In the genomic region with DNA sequence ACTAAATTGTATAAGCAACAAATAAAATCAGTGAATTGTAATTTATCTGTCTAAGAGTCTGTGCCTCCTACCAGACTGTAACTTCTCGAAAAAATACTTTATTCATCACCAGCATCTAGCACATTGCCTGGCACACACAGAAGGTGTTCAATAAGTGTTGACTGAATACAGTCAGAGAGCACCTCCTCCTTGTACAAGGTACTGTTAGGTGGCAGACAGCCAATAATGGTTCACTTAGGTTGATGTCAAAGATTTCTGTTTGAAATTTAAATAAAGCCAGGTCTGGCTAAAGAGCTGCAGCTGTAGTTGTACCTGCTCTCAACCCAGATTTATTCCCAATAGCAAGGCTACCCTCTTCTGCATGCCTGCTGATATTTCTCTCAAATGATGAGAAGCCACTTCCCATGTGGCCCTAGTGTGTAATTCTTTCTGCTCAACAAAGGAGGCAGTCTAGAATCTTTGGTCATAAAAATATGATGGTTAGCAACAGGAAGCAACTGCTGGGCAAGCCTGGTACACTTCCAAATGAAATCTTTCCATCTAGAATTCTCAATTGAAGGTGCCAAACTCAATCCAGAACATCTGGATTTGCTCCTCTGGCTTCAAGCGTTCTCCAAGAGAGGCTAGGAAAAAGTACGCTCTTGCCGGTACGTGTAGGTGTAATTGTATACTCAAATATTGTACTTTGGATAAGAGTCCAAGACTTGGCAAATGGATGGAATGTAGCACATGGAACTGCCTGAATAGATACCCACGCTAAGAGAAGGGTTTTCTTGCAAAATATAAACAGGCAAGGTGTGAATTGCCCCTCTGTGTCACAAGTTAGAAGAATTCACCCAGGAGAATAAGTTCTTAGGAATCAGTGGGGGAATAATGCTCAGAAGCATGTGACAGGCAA, we compare ENCODE assay signal across 16 cellular contexts.
DNase-seq lines count a peak whose midpoint lies in the region; ATAC-seq and TF ChIP-seq lines count a peak whose summit lies in the region.
"Had no signal": no experiment of that assay in that cellular context is flagged by ENCODE, and none has a peak within 500 bp of the region (broad histone marks: within the 10 kb centered on the region; RNA-seq: fewer than 3 reads in every experiment).

No MANE protein-coding gene starts in this region.

- H3K9me3 ChIP-seq in GM23248 (ENCODE audit: low read depth) (no peaks in the 10 kb centered on the region), gastrocnemius medialis (no peaks in the 10 kb centered on the region)
- H3K9me3 ChIP-seq: ascending aorta, colonic mucosa had no signal

- H3K4me2 ChIP-seq in GM23248 (ENCODE audit: unreplicated experiment), result peak overlapping the region; percentile 29
- H3K4me2 ChIP-seq: BLaER1, PC-9 had no signal

- no peak overlapping the region for H3K4me3 ChIP-seq in GM23248
- no peak overlapping the region for H3K4me3 ChIP-seq in NB4 (ENCODE audit: low read depth, low read length)
- no peak overlapping the region for H3K4me3 ChIP-seq in fibroblast of mammary gland (ENCODE audit: control insufficient read depth, low read depth, low read length)
- H3K4me3 ChIP-seq in gastrocnemius medialis, result no peak overlapping the region
- H3K4me3 ChIP-seq: BLaER1, colonic mucosa, PC-9 had no signal

- H3K27me3 ChIP-seq in GM23248 (replicated peaks; ENCODE audit: insufficient read depth) (no peaks in the 10 kb centered on the region), gastrocnemius medialis (no peaks in the 10 kb centered on the region)
- H3K27me3 ChIP-seq: ascending aorta, BLaER1, colonic mucosa had no signal

- H3K36me3 ChIP-seq in GM23248 (ENCODE audit: low read depth) (no peaks in the 10 kb centered on the region), gastrocnemius medialis (no peaks in the 10 kb centered on the region)
- H3K36me3 ChIP-seq: ascending aorta, colonic mucosa had no signal

- H4K20me1 ChIP-seq in GM23248 (ENCODE audit: insufficient read depth), result no peaks in the 10 kb centered on the region; the same call in 1 of the 2 replicates

- in situ Hi-C loops in GM23248 (cut with MboI) (no loop called here), gastrocnemius medialis (cut with MboI; ENCODE audit: low sequenced_read_pairs in 4 of 4) (no loop called here)

- TF ChIP-seq CTCF in NB4 (IDR thresholded peaks at IDR 0.05; ENCODE audit: low read depth, low read length), result no peak
- TF ChIP-seq CTCF in fibroblast of mammary gland (conservative IDR thresholded peaks at IDR 0.05; ENCODE audit: control insufficient read depth, insufficient read depth, low read depth, low read length), result peak; percentile 8
- no peak for TF ChIP-seq CTCF in gastrocnemius medialis (IDR thresholded peaks at IDR 0.05 in 4 of 5, conservative IDR thresholded peaks at IDR 0.05 in 1 of 5)

- TF ChIP-seq POLR2A in NB4 (IDR thresholded peaks at IDR 0.05; ENCODE audit: extremely low read depth, insufficient read length), result no peak
- TF ChIP-seq POLR2A in gastrocnemius medialis (IDR thresholded peaks at IDR 0.05), result no peak

- ATAC-seq in gastrocnemius medialis, result peak; percentile 30 to 60

- no peak overlapping the region for H3K9ac ChIP-seq in GM23248
- H3K9ac ChIP-seq: BLaER1 had no signal

- WGBS in GM23248 (ENCODE audit: low coverage in 1 of 2, low lambda C conversion rate in 2 of 2, missing lambda C conversion rate in 2 of 2), 2 experiments, result 41 to 42% methylated on average over 6 of the region's 6 CpGs

- no peak overlapping the region for H2AFZ ChIP-seq in GM23248
- H2AFZ ChIP-seq: PC-9 had no signal

- H3F3A ChIP-seq in GM23248 (ENCODE audit: insufficient read depth), result no peaks in the 10 kb centered on the region

- H3K79me2 ChIP-seq in GM23248 (ENCODE audit: insufficient read depth), result peaks cover 65% of the 10 kb centered on the region

- H3K4me1 ChIP-seq in GM23248 (ENCODE audit: insufficient read depth), result peaks cover 17% of the 10 kb centered on the region
- H3K4me1 ChIP-seq in gastrocnemius medialis, result peaks cover 16 to 21% of the 10 kb centered on the region in 2 donors
- H3K4me1 ChIP-seq: colonic mucosa had no signal

- H3K9me2 ChIP-seq in GM23248 (ENCODE audit: insufficient read depth), result no peaks in the 10 kb centered on the region

- intact Hi-C loops in gastrocnemius medialis (cut with DNase I; ENCODE audit: low total_unique reads), result no loop called here

- DNase-seq in GM23248 (peak; percentile 38), NB4 (ENCODE audit: low read depth) (peak; percentile 16), fibroblast of mammary gland (ENCODE audit: low read depth) (no peak), gastrocnemius medialis (no peak), NCI-H446 (lab: John Stamatoyannopoulos, UW) (no peak), germinal center (ENCODE audit: low spot score) (no peak)
- no peak for DNase-seq in activated naive CD4-positive, alpha-beta T cell treated with Interleukin-2 at 50 U/mL for 16 hours
- DNase-seq: colonic mucosa; naive B cell; NCI-H146; NCI-H446 treated with DMSO at 0.1 percent for 48 hours; PC-9; stimulated activated CD4-positive, alpha-beta T cell treated with anti-CD3 and anti-CD28 coated beads, Interleukin-4, amount 100 ng/mL, for 1 hour; WERI-Rb-1 had no signal

- H3K27ac ChIP-seq in GM23248, result no peak overlapping the region
- H3K27ac ChIP-seq in gastrocnemius medialis, result no peak overlapping the region
- H3K27ac ChIP-seq: BLaER1, colonic mucosa, PC-9, WERI-Rb-1 had no signal

Comparison
In these comparisons a context has a peak if more than half of its experiments do, and no peak if none do; other contexts are left out.
1. DNase-seq: peak in GM23248 (single experiment) and NB4 (single experiment); none in fibroblast of mammary gland (single experiment), gastrocnemius medialis (0 of 2), NCI-H446 (0 of 2), activated naive CD4-positive, alpha-beta T cell treated with Interleukin-2 at 50 U/mL for 16 hours (single experiment) and germinal center (single experiment).